In genomic region chr2:218285604-218286003, GRCh38 we compare ENCODE assay signal across 1 cellular context.
TF ChIP-seq lines count a peak whose summit lies in the region.

No MANE protein-coding gene starts in this region.

TF ChIP-seq in GM12878, 131 proteins besides CTCF, POLR2A, EP300 and RAD21:
- TF ChIP-seq CBFB (IDR thresholded peaks at IDR 0.05; ENCODE audit: low read depth) = no peak
- TF ChIP-seq YBX1 (IDR thresholded peaks at IDR 0.05) = no peak
